ENCODE assay signal across 10 cellular contexts in genomic region chr12:109946505-109946904, GRCh38. TPM values are rescaled to one million over a fixed set of nuclear protein-coding genes. Genes with fewer than 3 reads are reported as not detected.
DNase-seq lines count a peak whose midpoint lies in the region; ATAC-seq and TF ChIP-seq lines count a peak whose summit lies in the region.
"Had no signal": no experiment of that assay in that cellular context is flagged by ENCODE, and none has a peak within 500 bp of the region (broad histone marks: within the 10 kb centered on the region; RNA-seq: fewer than 3 reads in every experiment).

No MANE protein-coding gene starts in this region.

- H3K27ac Mint-ChIP-seq in HFFc6: peak overlapping the region; percentile 80
- H3K27ac Mint-ChIP-seq in activated naive CD4-positive, alpha-beta T cell treated with anti-CD3 and anti-CD28 coated beads, Interleukin-2, amount 50 U/mL, for 24 hours: peak overlapping the region; percentile 87

- no peak for DNase-seq in HFFc6
- DNase-seq in iPS DF 19.7 (ENCODE audit: low read depth, low spot score): peak; percentile 63
- no peak for DNase-seq in sigmoid colon
- DNase-seq in RKO (ENCODE audit: low spot score): no peak
- DNase-seq in NCI-H1105 treated with DMSO at 0.1 percent for 48 hours (lab: John Stamatoyannopoulos, UW): no peak
- no peak for DNase-seq in mammary epithelial cell
- DNase-seq: Karpas-422, SK-N-SH had no signal

- H2AFZ ChIP-seq in mammary epithelial cell (ENCODE audit: low read depth, low read length): no peak overlapping the region

- H3K4me1 ChIP-seq in sigmoid colon (peaks cover 0 to 59% (median 48%) of the 10 kb centered on the region in 4 donors), mammary epithelial cell (ENCODE audit: insufficient read depth, low read length) (peaks cover 8% of the 10 kb centered on the region)

- TF ChIP-seq EP300 in sigmoid colon (IDR thresholded peaks at IDR 0.05): no peak

- peak overlapping the region; percentile 73 for H3K4me3 Mint-ChIP-seq in HFFc6
- H3K4me3 Mint-ChIP-seq in activated naive CD4-positive, alpha-beta T cell treated with anti-CD3 and anti-CD28 coated beads, Interleukin-2, amount 50 U/mL, for 24 hours: peak overlapping the region; percentile 30

- TF ChIP-seq POLR2A in sigmoid colon (IDR thresholded peaks at IDR 0.05): no peak

- H3K27me3 ChIP-seq in sigmoid colon (no peaks in the 10 kb centered on the region), mammary epithelial cell (ENCODE audit: insufficient read depth, low read length) (no peaks in the 10 kb centered on the region)

- H3K9me3 ChIP-seq in sigmoid colon: no peaks in the 10 kb centered on the region
- no peaks in the 10 kb centered on the region for H3K9me3 ChIP-seq in mammary epithelial cell (replicated peaks; ENCODE audit: insufficient read depth, low read length)
- H3K9me3 ChIP-seq: SK-N-SH had no signal

- no peak overlapping the region for H3K9ac ChIP-seq in mammary epithelial cell (ENCODE audit: insufficient read depth, low read length)
- H3K9ac ChIP-seq: SK-N-SH had no signal

- no peak for ATAC-seq in GM18870 (IDR thresholded peaks at IDR 0.05; ENCODE audit: unreplicated experiment)

- H3K4me2 ChIP-seq in mammary epithelial cell (ENCODE audit: insufficient read depth, low read depth, low read length): no peak overlapping the region
- H3K4me2 ChIP-seq: SK-N-SH had no signal

- no peaks in the 10 kb centered on the region for H3K79me2 ChIP-seq in mammary epithelial cell (ENCODE audit: insufficient read depth, low read length)

- no peak overlapping the region for H3K4me3 ChIP-seq in sigmoid colon
- H3K4me3 ChIP-seq in mammary epithelial cell (replicated peaks in 1 of 3; ENCODE audit: insufficient read depth in 1 of 3, low read depth in 2 of 3, low read length in 3 of 3): no peak overlapping the region

- intact Hi-C loops in sigmoid colon (cut with DNase I): no loop called here
- intact Hi-C loops in mammary epithelial cell (cut with micrococcal nuclease): no loop called here

- TF ChIP-seq CTCF in HFFc6 (IDR thresholded peaks at IDR 0.05) (no peak), sigmoid colon (IDR thresholded peaks at IDR 0.05) (no peak), mammary epithelial cell (conservative IDR thresholded peaks at IDR 0.05 in 1 of 2, IDR thresholded peaks at IDR 0.05 in 1 of 2; ENCODE audit: extremely low read depth in 1 of 2, insufficient read depth in 1 of 2, low read depth in 1 of 2, low read length in 2 of 2) (no peak)

- peaks cover 71% of the 10 kb centered on the region for H3K4me1 Mint-ChIP-seq in HFFc6 (ENCODE audit: low read depth)
- peaks cover 25% of the 10 kb centered on the region for H3K4me1 Mint-ChIP-seq in activated naive CD4-positive, alpha-beta T cell treated with anti-CD3 and anti-CD28 coated beads, Interleukin-2, amount 50 U/mL, for 24 hours

- in situ Hi-C loops in mammary epithelial cell (cut with MboI; ENCODE audit: low sequenced_read_pairs in 2 of 2): no loop called here

- H3K36me3 Mint-ChIP-seq in HFFc6 (ENCODE audit: low read depth): peaks cover 44% of the 10 kb centered on the region
- H3K36me3 Mint-ChIP-seq in activated naive CD4-positive, alpha-beta T cell treated with anti-CD3 and anti-CD28 coated beads, Interleukin-2, amount 50 U/mL, for 24 hours: peaks cover 6% of the 10 kb centered on the region

- no peaks in the 10 kb centered on the region for H3K27me3 Mint-ChIP-seq in HFFc6 (ENCODE audit: insufficient read depth)
- no peaks in the 10 kb centered on the region for H3K27me3 Mint-ChIP-seq in activated naive CD4-positive, alpha-beta T cell treated with anti-CD3 and anti-CD28 coated beads, Interleukin-2, amount 50 U/mL, for 24 hours

- no peaks in the 10 kb centered on the region for H4K20me1 ChIP-seq in mammary epithelial cell (ENCODE audit: insufficient read depth, low read length)

- dilution Hi-C loops in mammary epithelial cell (cut with HindIII; ENCODE audit: low sequenced_read_pairs): no loop called here

- WGBS in sigmoid colon, 2 donors: 42 to 69% methylated on average over 5 of the region's 5 CpGs
- whole genome bisulfite sequencing in mammary epithelial cell (ENCODE audit: low coverage, missing lambda C conversion rate): 79% methylated on average over 5 of the region's 5 CpGs

- H3K9me3 Mint-ChIP-seq in HFFc6: no peaks in the 10 kb centered on the region
- no peaks in the 10 kb centered on the region for H3K9me3 Mint-ChIP-seq in activated naive CD4-positive, alpha-beta T cell treated with anti-CD3 and anti-CD28 coated beads, Interleukin-2, amount 50 U/mL, for 24 hours

- H3K27ac ChIP-seq in sigmoid colon (peak overlapping the region; percentile 49 to 77 (median 71)), mammary epithelial cell (ENCODE audit: insufficient read depth, low read depth, low read length) (no peak overlapping the region)

- CTCF ChIA-PET in mammary epithelial cell (lab: Charles Lee; ENCODE audit: low non-redundant PET): no interaction called here

- H3K36me3 ChIP-seq in sigmoid colon (peaks cover 0 to 26% (median 2%) of the 10 kb centered on the region in 4 donors), mammary epithelial cell (ENCODE audit: insufficient read depth, low read length) (peaks cover 12% of the 10 kb centered on the region)

- no TSS peak for BruUV-seq in mammary epithelial cell (replicated peaks; lab: Mats Ljungman, UMichigan)

RNA-seq across cellular contexts. Expression of gene TCHP, which starts 46.4 kb away (rescaled TPM):
- 10 to 100 TPM; 15.0 to 21.0 (median 18.2) TPM for total RNA-seq in HFFc6 (2021; fragmentation: NEBNext Ultra II Directional; extraction: Animal tissue kit (Norgen Biotek cat#: 25700))
- total RNA-seq in sigmoid colon (10 to 100 TPM; 12.8 to 42.9 (median 16.3) TPM), mammary epithelial cell (10 to 100 TPM in 1 of 2 donors, 1 to 10 TPM in 1; 4.0 to 19.4 TPM)
- polyA plus RNA-seq in sigmoid colon (10 to 100 TPM; 12.5 to 18.1 (median 13.8) TPM), mammary epithelial cell (8.9 TPM)
- polyA minus RNA-seq in mammary epithelial cell: 7.4 TPM

RNA-seq across cellular contexts. Expression of gene GIT2, which starts 49.7 kb away (rescaled TPM):
- total RNA-seq in HFFc6 (2021; fragmentation: NEBNext Ultra II Directional; extraction: Animal tissue kit (Norgen Biotek cat#: 25700)): 10 to 100 TPM; 56.9 to 68.8 (median 64.9) TPM
- total RNA-seq in sigmoid colon (10 to 100 TPM; 26.7 to 54.6 (median 35.1) TPM), mammary epithelial cell (10 to 100 TPM; 26.8 to 30.8 TPM)
- polyA plus RNA-seq in sigmoid colon (10 to 100 TPM in 1 of 3 donors, 1 to 10 TPM in 2; 6.0 to 25.2 (median 7.9) TPM), mammary epithelial cell (16.0 TPM)
- polyA minus RNA-seq in mammary epithelial cell: 39.9 TPM

RNA-seq across cellular contexts. Expression of gene ANKRD13A, which starts 52.7 kb away (rescaled TPM):
- total RNA-seq in HFFc6 (2021; fragmentation: NEBNext Ultra II Directional; extraction: Animal tissue kit (Norgen Biotek cat#: 25700)): 100 to 1,000 TPM; 133 to 150 (median 146) TPM
- total RNA-seq in sigmoid colon (10 to 100 TPM; 72.4 to 85.3 (median 76.0) TPM), mammary epithelial cell (100 to 1,000 TPM in 1 of 2 donors, 10 to 100 TPM in 1; 51.0 to 160 TPM)
- polyA plus RNA-seq in sigmoid colon (10 to 100 TPM; 21.6 to 37.5 (median 31.3) TPM), mammary epithelial cell (48.4 TPM)
- polyA minus RNA-seq in mammary epithelial cell: 46.7 TPM
